ENCODE assay signal across 13 cellular contexts in genomic region chr2:85873679-85874078, GRCh38. TPM values are rescaled to one million over a fixed set of nuclear protein-coding genes. Genes with fewer than 3 reads are reported as not detected.
A peak's percentile ranks its signal among the peaks of the same experiment; 100 is the strongest.
DNase-seq lines count a peak whose midpoint lies in the region; ATAC-seq and TF ChIP-seq lines count a peak whose summit lies in the region.
"Had no signal": no experiment of that assay in that cellular context is flagged by ENCODE, and none has a peak within 500 bp of the region (broad histone marks: within the 10 kb centered on the region; RNA-seq: fewer than 3 reads in every experiment).

No MANE protein-coding gene starts in this region.

- H3K27me3 ChIP-seq in CD8-positive, alpha-beta memory T cell (ENCODE audit: insufficient read depth, low read length, poor library complexity, severe bottlenecking) = no peaks in the 10 kb centered on the region
- H3K27me3 ChIP-seq in GM23248 (replicated peaks; ENCODE audit: insufficient read depth) = no peaks in the 10 kb centered on the region

- no peak overlapping the region for H2AFZ ChIP-seq in GM23248

- WGBS in GM23248 (ENCODE audit: low coverage in 1 of 2, low lambda C conversion rate in 2 of 2, missing lambda C conversion rate in 2 of 2), 2 experiments = 19 to 49% methylated on average over 4 of the region's 4 CpGs

- no peak overlapping the region for H3K4me3 Mint-ChIP-seq in CD8-positive, alpha-beta memory T cell
- H3K4me3 Mint-ChIP-seq in WTC11 (no peak overlapping the region), memory B cell (no peak overlapping the region)
- H3K4me3 Mint-ChIP-seq: activated naive CD4-positive, alpha-beta T cell treated with anti-CD3 and anti-CD28 coated beads, Interleukin-2, amount 50 U/mL, for 24 hours had no signal

- H3K9me3 Mint-ChIP-seq in CD8-positive, alpha-beta memory T cell = no peaks in the 10 kb centered on the region
- H3K9me3 Mint-ChIP-seq in WTC11 = no peaks in the 10 kb centered on the region
- no peaks in the 10 kb centered on the region for H3K9me3 Mint-ChIP-seq in memory B cell
- H3K9me3 Mint-ChIP-seq: activated naive CD4-positive, alpha-beta T cell treated with anti-CD3 and anti-CD28 coated beads, Interleukin-2, amount 50 U/mL, for 24 hours had no signal

- H3K4me1 ChIP-seq in CD8-positive, alpha-beta memory T cell (ENCODE audit: insufficient read depth, low read length) = peaks cover 22% of the 10 kb centered on the region
- H3K4me1 ChIP-seq in GM23248 (ENCODE audit: insufficient read depth) = peaks cover 20% of the 10 kb centered on the region

- H3K27ac Mint-ChIP-seq in CD8-positive, alpha-beta memory T cell = peak overlapping the region; percentile 27 to 77 (median 60)
- H3K27ac Mint-ChIP-seq in WTC11 (no peak overlapping the region), memory B cell (peak overlapping the region; percentile 66)
- H3K27ac Mint-ChIP-seq: activated naive CD4-positive, alpha-beta T cell treated with anti-CD3 and anti-CD28 coated beads, Interleukin-2, amount 50 U/mL, for 24 hours had no signal

- no peak overlapping the region for H3K4me3 ChIP-seq in CD8-positive, alpha-beta memory T cell (ENCODE audit: low read length)
- no peak overlapping the region for H3K4me3 ChIP-seq in GM23248

- H3K9ac ChIP-seq in GM23248 = no peak overlapping the region

- no peak for TF ChIP-seq CTCF in WTC11 (IDR thresholded peaks at IDR 0.05)

- peaks cover 4 to 38% (median 6%) of the 10 kb centered on the region in 3 donors for H3K36me3 Mint-ChIP-seq in CD8-positive, alpha-beta memory T cell
- no peaks in the 10 kb centered on the region for H3K36me3 Mint-ChIP-seq in WTC11
- peaks cover 15% of the 10 kb centered on the region for H3K36me3 Mint-ChIP-seq in memory B cell

- H4K20me1 ChIP-seq in GM23248 (ENCODE audit: insufficient read depth) = no peaks in the 10 kb centered on the region

- H3K9me3 ChIP-seq in CD8-positive, alpha-beta memory T cell (ENCODE audit: low read length) = no peaks in the 10 kb centered on the region
- H3K9me3 ChIP-seq in GM23248 (ENCODE audit: low read depth) = no peaks in the 10 kb centered on the region

- no peak overlapping the region for H3K4me2 ChIP-seq in GM23248 (ENCODE audit: unreplicated experiment)

- H3K4me1 Mint-ChIP-seq in CD8-positive, alpha-beta memory T cell = peaks cover 53 to 79% (median 66%) of the 10 kb centered on the region in 3 donors
- H3K4me1 Mint-ChIP-seq in WTC11 (peaks cover 26% of the 10 kb centered on the region), memory B cell (peaks cover 34% of the 10 kb centered on the region)

- no peak overlapping the region for H3K27ac ChIP-seq in CD8-positive, alpha-beta memory T cell (ENCODE audit: low read depth, low read length)
- H3K27ac ChIP-seq in GM23248 = no peak overlapping the region

- CTCF ChIA-PET in CD8-positive, alpha-beta memory T cell (lab: Charles Lee) = interaction anchor here (1.2 to 2.7 kb wide), 6 partner anchors 10 to 208 kb away, joined by 3 to 9 read pairs (median 4); partner anchors contain the start of gene ST3GAL5
- CTCF ChIA-PET in WTC11 (lab: Charles Lee) = interaction anchor here (0.6 to 2.0 kb wide), 7 partner anchors 9 to 120 kb away, joined by 3 to 19 read pairs (median 8); partner anchors contain the start of genes ATOH8 and ST3GAL5

- peak in 1 of 5 donors; percentile 8 for DNase-seq in CD8-positive, alpha-beta memory T cell
- peak; percentile 34 for DNase-seq in GM23248
- peak; percentile 38 for DNase-seq in WTC11 (ENCODE audit: low spot score)
- no peak for DNase-seq in memory B cell (ENCODE audit: low spot score in 2 of 2)
- DNase-seq in NCI-H69 (lab: John Stamatoyannopoulos, UW) = no peak
- DNase-seq in NCI-H1417 treated with DMSO at 0.1 percent for 48 hours (lab: John Stamatoyannopoulos, UW) = no peak
- no peak for DNase-seq in epidermal melanocyte (ENCODE audit: insufficient read length, low spot score)
- DNase-seq: activated CD4-positive, alpha-beta T cell treated with anti-CD3 and anti-CD28 coated beads for 48 hours; effector memory CD4-positive, alpha-beta T cell; NCI-H1930; nucleus accumbens; Right ventricle myocardium superior had no signal

- POLR2A ChIA-PET in CD8-positive, alpha-beta memory T cell (lab: Charles Lee) = interaction anchor here (0.8 kb wide), 1 partner anchor 14 kb away, joined by 3 read pairs; no protein-coding TSS in a partner anchor
- POLR2A ChIA-PET in WTC11 (lab: Charles Lee) = no interaction called here

- peaks cover 0 to 1% of the 10 kb centered on the region in 2 donors for H3K27me3 Mint-ChIP-seq in CD8-positive, alpha-beta memory T cell
- H3K27me3 Mint-ChIP-seq in WTC11 (ENCODE audit: low read depth) = no peaks in the 10 kb centered on the region; the same call in 1 of the 2 replicates
- no peaks in the 10 kb centered on the region for H3K27me3 Mint-ChIP-seq in memory B cell
- H3K27me3 Mint-ChIP-seq: activated naive CD4-positive, alpha-beta T cell treated with anti-CD3 and anti-CD28 coated beads, Interleukin-2, amount 50 U/mL, for 24 hours had no signal

- in situ Hi-C loops in GM23248 (cut with MboI) = no loop called here

- no peaks in the 10 kb centered on the region for H3F3A ChIP-seq in GM23248 (ENCODE audit: insufficient read depth)

- ATAC-seq in WTC11 = peak; percentile 47; the same call in 1 of the 2 replicates
- ATAC-seq in memory B cell (ENCODE audit: low read depth) = no peak

- H3K79me2 ChIP-seq in GM23248 (ENCODE audit: insufficient read depth) = peaks cover 68% of the 10 kb centered on the region

- H3K36me3 ChIP-seq in CD8-positive, alpha-beta memory T cell (ENCODE audit: insufficient read depth, low read length) = no peaks in the 10 kb centered on the region
- H3K36me3 ChIP-seq in GM23248 (ENCODE audit: low read depth) = no peaks in the 10 kb centered on the region

- no peaks in the 10 kb centered on the region for H3K9me2 ChIP-seq in GM23248 (ENCODE audit: insufficient read depth)

TF ChIP-seq in WTC11, 78 proteins besides CTCF, POLR2A, EP300 and RAD21 (continues in another document):
- TF ChIP-seq, protein P1, sequence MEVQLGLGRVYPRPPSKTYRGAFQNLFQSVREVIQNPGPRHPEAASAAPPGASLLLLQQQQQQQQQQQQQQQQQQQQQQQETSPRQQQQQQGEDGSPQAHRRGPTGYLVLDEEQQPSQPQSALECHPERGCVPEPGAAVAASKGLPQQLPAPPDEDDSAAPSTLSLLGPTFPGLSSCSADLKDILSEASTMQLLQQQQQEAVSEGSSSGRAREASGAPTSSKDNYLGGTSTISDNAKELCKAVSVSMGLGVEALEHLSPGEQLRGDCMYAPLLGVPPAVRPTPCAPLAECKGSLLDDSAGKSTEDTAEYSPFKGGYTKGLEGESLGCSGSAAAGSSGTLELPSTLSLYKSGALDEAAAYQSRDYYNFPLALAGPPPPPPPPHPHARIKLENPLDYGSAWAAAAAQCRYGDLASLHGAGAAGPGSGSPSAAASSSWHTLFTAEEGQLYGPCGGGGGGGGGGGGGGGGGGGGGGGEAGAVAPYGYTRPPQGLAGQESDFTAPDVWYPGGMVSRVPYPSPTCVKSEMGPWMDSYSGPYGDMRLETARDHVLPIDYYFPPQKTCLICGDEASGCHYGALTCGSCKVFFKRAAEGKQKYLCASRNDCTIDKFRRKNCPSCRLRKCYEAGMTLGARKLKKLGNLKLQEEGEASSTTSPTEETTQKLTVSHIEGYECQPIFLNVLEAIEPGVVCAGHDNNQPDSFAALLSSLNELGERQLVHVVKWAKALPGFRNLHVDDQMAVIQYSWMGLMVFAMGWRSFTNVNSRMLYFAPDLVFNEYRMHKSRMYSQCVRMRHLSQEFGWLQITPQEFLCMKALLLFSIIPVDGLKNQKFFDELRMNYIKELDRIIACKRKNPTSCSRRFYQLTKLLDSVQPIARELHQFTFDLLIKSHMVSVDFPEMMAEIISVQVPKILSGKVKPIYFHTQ (CRISPR knock-in tag; IDR thresholded peaks at IDR 0.05) = no peak
- TF ChIP-seq MXD4 (CRISPR knock-in tag; IDR thresholded peaks at IDR 0.05; ENCODE audit: borderline replicate concordance) (no peak), SMAD4 (CRISPR knock-in tag; IDR thresholded peaks at IDR 0.05) (no peak), AFF4 (CRISPR knock-in tag; IDR thresholded peaks at IDR 0.05; ENCODE audit: borderline replicate concordance) (no peak)
- TF ChIP-seq, protein P2, sequence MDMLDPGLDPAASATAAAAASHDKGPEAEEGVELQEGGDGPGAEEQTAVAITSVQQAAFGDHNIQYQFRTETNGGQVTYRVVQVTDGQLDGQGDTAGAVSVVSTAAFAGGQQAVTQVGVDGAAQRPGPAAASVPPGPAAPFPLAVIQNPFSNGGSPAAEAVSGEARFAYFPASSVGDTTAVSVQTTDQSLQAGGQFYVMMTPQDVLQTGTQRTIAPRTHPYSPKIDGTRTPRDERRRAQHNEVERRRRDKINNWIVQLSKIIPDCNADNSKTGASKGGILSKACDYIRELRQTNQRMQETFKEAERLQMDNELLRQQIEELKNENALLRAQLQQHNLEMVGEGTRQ (CRISPR knock-in tag; IDR thresholded peaks at IDR 0.05) = no peak

RNA-seq across cellular contexts. Expression of gene ST3GAL5, which starts 15.1 kb away (rescaled TPM):
- total RNA-seq in CD8-positive, alpha-beta memory T cell = 10 to 100 TPM; 11.1 to 11.2 TPM
- 21.8 TPM for polyA plus RNA-seq in CD8-positive, alpha-beta memory T cell
- total RNA-seq in GM23248 (2014; rRNA removed; shearing (Covaris generic)) = 21.0 and 27.2 TPM in 2 replicates
- 16.4 and 18.7 TPM in 2 replicates for polyA plus RNA-seq in GM23248 (2016; fragmentation: Nextera tagmentation; extraction: Ambion mirVana)
- total RNA-seq in WTC11 (2021) = 5.9 to 6.8 TPM (median 6.2 TPM) in 3 replicates

Comparison
In these comparisons a context has a peak if more than half of its experiments do, and no peak if none do; other contexts are left out.
1. DNase-seq: peak in GM23248 (single experiment) and WTC11 (single experiment); none in memory B cell (0 of 2), NCI-H69 (single experiment), NCI-H1417 treated with DMSO at 0.1 percent for 48 hours (single experiment) and epidermal melanocyte (single experiment).